Comparison of ENCODE assay signal across 16 cellular contexts in the genomic region with DNA sequence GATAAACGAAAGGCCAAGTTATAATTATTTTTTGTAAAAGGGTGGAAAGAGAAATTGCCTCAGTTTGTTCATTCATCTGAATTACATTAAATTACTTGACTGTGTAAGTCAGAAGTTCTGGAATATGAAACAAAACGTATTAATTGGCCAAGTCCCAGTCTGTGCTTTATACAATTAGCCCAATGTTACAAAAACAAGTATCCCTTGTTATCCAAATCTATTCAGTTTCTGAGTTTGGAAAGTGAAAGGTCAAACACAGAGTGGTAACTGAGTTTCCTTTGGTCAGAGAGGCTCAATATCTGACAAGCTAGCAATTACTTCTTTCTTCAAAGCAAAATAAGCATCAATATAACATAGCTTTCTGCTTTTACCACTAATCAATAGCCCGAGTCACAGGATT.
"Had no signal": no experiment of that assay in that cellular context is flagged by ENCODE, and none has a peak within 500 bp of the region (broad histone marks: within the 10 kb centered on the region; RNA-seq: fewer than 3 reads in every experiment).

No MANE protein-coding gene starts in this region.

- H3K4me2 ChIP-seq: hepatocyte had no signal

- H3K36me3 ChIP-seq: ascending aorta, breast epithelium, lower lobe of right lung had no signal

- DNase-seq: activated CD4-positive, alpha-beta T cell treated with anti-CD3 and anti-CD28 coated beads for 1 hour; activated CD4-positive, alpha-beta T cell treated with anti-CD3 and anti-CD28 coated beads, Interleukin-2, amount 50 U/mL, for 4 hours; activated effector memory CD4-positive, alpha-beta T cell treated with anti-CD3 and anti-CD28 coated beads, Interleukin-2, amount 50 U/mL, for 16 hours; activated naive CD4-positive, alpha-beta T cell treated with anti-CD3 and anti-CD28 coated beads, Interleukin-2, amount 50 U/mL, for 16 hours; activated T-cell treated with anti-CD3 and anti-CD28 coated beads, Interleukin-2, amount 50 U/mL, for 72 hours; cerebellar nuclear complex; effector CD8-positive, alpha-beta T cell; esophagus squamous epithelium; lower lobe of right lung; occipital lobe; stimulated activated CD4-positive, alpha-beta T cell treated with anti-CD3 and anti-CD28 coated beads, Interleukin-2, amount 100 ng/mL, for 24 hours; stimulated activated naive CD8-positive, alpha-beta T cell treated with anti-CD3 and anti-CD28 coated beads, Interleukin-15, amount 100 ng/mL, for 72 hours had no signal

- H3K27ac ChIP-seq: ascending aorta, breast epithelium, esophagus squamous epithelium, hepatocyte, lower lobe of right lung, VCaP had no signal

- H2AFZ ChIP-seq: hepatocyte had no signal

- H3K4me3 ChIP-seq: ascending aorta, breast epithelium, esophagus squamous epithelium, hepatocyte, lower lobe of right lung had no signal

- H3K9me3 ChIP-seq: ascending aorta, breast epithelium, esophagus squamous epithelium, lower lobe of right lung had no signal

- H3K27me3 ChIP-seq: ascending aorta, breast epithelium, esophagus squamous epithelium, hepatocyte had no signal

- ATAC-seq: activated T-cell treated with anti-CD3 and anti-CD28 coated beads, Interleukin-2, amount 50 U/mL, for 72 hours; lower lobe of right lung; stimulated activated naive CD8-positive, alpha-beta T cell treated with anti-CD3 and anti-CD28 coated beads, Interleukin-15, amount 100 ng/mL, for 72 hours had no signal
